8 cellular contexts compared by ENCODE assay signal in the genomic region with DNA sequence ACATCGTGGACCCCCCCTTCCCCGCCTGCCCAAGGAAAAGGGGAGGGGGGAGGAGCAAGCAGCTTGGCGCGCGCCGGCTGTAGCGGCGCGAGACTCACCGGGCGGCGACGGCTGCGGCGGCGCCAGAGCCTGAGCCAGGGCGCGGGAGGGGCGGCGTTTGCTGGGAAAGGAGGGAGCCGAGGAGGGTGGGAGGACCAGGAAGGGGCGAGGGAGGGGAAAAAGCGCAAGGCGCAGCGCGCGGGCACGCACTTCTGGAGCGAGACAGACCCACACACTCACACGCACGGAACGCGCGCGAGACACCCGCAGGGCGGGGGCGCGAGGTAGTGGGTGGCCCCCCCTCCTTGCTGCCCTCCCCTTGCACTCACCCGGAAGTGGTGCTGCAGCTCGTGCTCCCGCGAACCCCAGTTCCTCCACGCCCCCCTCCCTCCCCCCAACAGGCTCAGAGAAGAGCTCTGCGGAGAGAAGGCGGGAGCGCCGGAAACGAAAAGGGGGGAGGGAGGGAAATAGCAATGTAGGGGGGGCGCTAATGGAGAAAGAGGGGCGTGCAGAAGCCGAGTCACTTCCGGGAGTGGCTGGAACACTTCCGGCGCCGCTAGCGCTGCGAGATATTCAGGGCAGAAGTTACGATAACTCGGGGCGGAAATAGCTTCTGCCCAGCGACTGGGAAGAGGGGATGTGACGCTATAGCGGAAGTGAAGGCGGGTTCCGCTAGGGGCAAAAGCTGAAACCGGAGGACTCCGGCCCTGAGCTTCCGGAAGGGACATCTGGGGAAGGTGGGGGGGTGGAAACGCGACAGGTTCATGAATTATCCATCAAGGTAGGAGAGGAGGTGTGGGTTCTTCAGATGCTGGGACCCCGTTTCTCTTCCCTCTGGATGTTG. TPM values are rescaled to one million over a fixed set of nuclear protein-coding genes. Genes with fewer than 3 reads are reported as not detected.
DNase-seq lines count a peak whose midpoint lies in the region; ATAC-seq and TF ChIP-seq lines count a peak whose summit lies in the region.

TSS of gene ZNF384 (minus strand) at position 376 of the 883 bp plus-strand sequence. CDS start 9,855 bp downstream, outside the sequence.

- H3K4me3 ChIP-seq in GM12864 (ENCODE audit: low read depth, low read length): peak within 1 kb of the TSS; percentile 98
- peak within 1 kb of the TSS; percentile 80 for H3K4me3 ChIP-seq in thymus (ENCODE audit: low read length)

- TF ChIP-seq CTCF in GM12864 (IDR thresholded peaks at IDR 0.05; ENCODE audit: low read depth, low read length, missing control alignments): no peak
- TF ChIP-seq CTCF in osteocyte (IDR thresholded peaks at IDR 0.05): peak; percentile 10

- H3K36me3 Mint-ChIP-seq in osteocyte (ENCODE audit: unreplicated experiment): peaks cover 7% of the 10 kb centered on the region

- peaks cover 39% of the 10 kb centered on the region for H3K4me1 Mint-ChIP-seq in osteocyte (ENCODE audit: unreplicated experiment)

- H3K4me1 ChIP-seq in thymus (ENCODE audit: control insufficient read depth, insufficient read depth, low read length): peaks cover 14% of the 10 kb centered on the region

- H3K9me3 Mint-ChIP-seq in osteocyte (ENCODE audit: unreplicated experiment): no peaks in the 10 kb centered on the region

- peak; percentile 99 for DNase-seq in GM12864 (ENCODE audit: low read depth)
- DNase-seq in NCI-H1417 (lab: John Stamatoyannopoulos, UW): peak; percentile 98 to 100 (median 99)
- peak; percentile 99 to 100 for DNase-seq in SW 1271 (lab: John Stamatoyannopoulos, UW)
- peak; percentile 85 for DNase-seq in activated naive CD8-positive, alpha-beta T cell treated with anti-CD3 and anti-CD28 coated beads, Interleukin-2, amount 50 U/mL, for 16 hours (ENCODE audit: low read depth, low spot score)
- DNase-seq in head of caudate nucleus: peak; percentile 96 to 100 (median 99)
- peak; percentile 98 for DNase-seq in osteocyte (ENCODE audit: extremely low spot score, unreplicated experiment)

- peak within 1 kb of the TSS; percentile 94 for H3K27ac Mint-ChIP-seq in osteocyte (ENCODE audit: unreplicated experiment)

- peak; percentile 85 for ATAC-seq in HG02759 (IDR thresholded peaks at IDR 0.05; ENCODE audit: unreplicated experiment)

- peak within 1 kb of the TSS; percentile 94 for H3K4me3 Mint-ChIP-seq in osteocyte (ENCODE audit: unreplicated experiment)

- H3K36me3 ChIP-seq in thymus (ENCODE audit: control insufficient read depth, insufficient read depth): peaks cover 7% of the 10 kb centered on the region

- WGBS in thymus: under 1% methylated on average over 72 of the region's 72 CpGs

- intact Hi-C loops in head of caudate nucleus (cut with DNase I): loop anchor here (1.0 to 5.0 kb wide), 3 partner anchors 26 to 77 kb away; partner anchors contain the start of gene ING4

- no peaks in the 10 kb centered on the region for H3K27me3 ChIP-seq in thymus (ENCODE audit: control insufficient read depth, insufficient read depth)

- H3K9me3 ChIP-seq in thymus (ENCODE audit: control insufficient read depth): no peaks in the 10 kb centered on the region

- no peaks in the 10 kb centered on the region for H3K27me3 Mint-ChIP-seq in osteocyte (ENCODE audit: unreplicated experiment)

- peak within 1 kb of the TSS; percentile 96 for H3K27ac ChIP-seq in thymus (ENCODE audit: low read depth)

RNA-seq across cellular contexts. Expression of gene ZNF384, which starts in this region (rescaled TPM):
- total RNA-seq in osteocyte: 66.6 and 68.3 TPM in 2 replicates
- 39.3 TPM for polyA plus RNA-seq in thymus

Comparison
In these comparisons a context has a peak if more than half of its experiments do, and no peak if none do; other contexts are left out.
1. Peak in every context shown above with its lines: DNase-seq, ATAC-seq, H3K4me3 ChIP-seq and H3K27ac ChIP-seq.